10 cellular contexts compared by ENCODE assay signal in genomic region chr10:69439350-69439739, GRCh38. TPM values are rescaled to one million over a fixed set of nuclear protein-coding genes. Genes with fewer than 3 reads are reported as not detected.
DNase-seq lines count a peak whose midpoint lies in the region; ATAC-seq and TF ChIP-seq lines count a peak whose summit lies in the region.
"Had no signal": no experiment of that assay in that cellular context is flagged by ENCODE, and none has a peak within 500 bp of the region (broad histone marks: within the 10 kb centered on the region; RNA-seq: fewer than 3 reads in every experiment).

No MANE protein-coding gene starts in this region.

- POLR2A ChIA-PET in GM10248 (lab: Yijun Ruan, JAX): no interaction called here

- ATAC-seq in HG02938 (IDR thresholded peaks at IDR 0.05; ENCODE audit: unreplicated experiment): no peak
- ATAC-seq in HG03097 (IDR thresholded peaks at IDR 0.05; ENCODE audit: low FRiP score, unreplicated experiment): no peak

- intact Hi-C loops in posterior cingulate gyrus (cut with DNase I): no loop called here

- no peak for TF ChIP-seq CTCF in GM10248 (IDR thresholded peaks at IDR 0.05; ENCODE audit: control extremely low read depth, extremely low read depth, low read depth, missing control alignments)

- DNase-seq in Daoy (ENCODE audit: low read depth) (peak; percentile 41), NCI-H69 (lab: John Stamatoyannopoulos, UW) (peak; percentile 78), fibroblast of gingiva (ENCODE audit: low read depth) (peak; percentile 70), posterior cingulate gyrus (peak in 9 of 10 donors; percentile 35 to 94 (median 56)), GM19240 (ENCODE audit: insufficient read length, low spot score) (no peak), GM10248 (ENCODE audit: extremely low spot score) (no peak)
- DNase-seq: stimulated activated naive CD4-positive, alpha-beta T cell treated with Interleukin-2 at 50 U/mL for 16 hours had no signal

- CTCF ChIA-PET in GM10248 (lab: Yijun Ruan, JAX): interaction anchor here (4.6 kb wide), 1 partner anchor 10 kb away, joined by 29 read pairs; the partner anchor contains the start of gene TSPAN15

RNA-seq across cellular contexts. Expression of gene TSPAN15, which starts 11.9 kb away (rescaled TPM):
- 1.6 and 4.6 TPM in 2 replicates for total RNA-seq in Daoy (2014; rRNA removed; shearing (Covaris generic))

RNA-seq across cellular contexts. Expression of gene TACR2, which starts 22.6 kb away (rescaled TPM):
- not detected in 2 replicates for total RNA-seq in Daoy (2014; rRNA removed; shearing (Covaris generic))
- total RNA-seq: endothelial cell of umbilical vein had no signal

Comparison
In these comparisons a context has a peak if more than half of its experiments do, and no peak if none do; other contexts are left out.
1. DNase-seq: peak in Daoy (single experiment), NCI-H69 (single experiment), fibroblast of gingiva (single experiment) and posterior cingulate gyrus (9 of 10); none in GM19240 (single experiment) and GM10248 (single experiment).